16 cellular contexts compared by ENCODE assay signal in the genomic region with DNA sequence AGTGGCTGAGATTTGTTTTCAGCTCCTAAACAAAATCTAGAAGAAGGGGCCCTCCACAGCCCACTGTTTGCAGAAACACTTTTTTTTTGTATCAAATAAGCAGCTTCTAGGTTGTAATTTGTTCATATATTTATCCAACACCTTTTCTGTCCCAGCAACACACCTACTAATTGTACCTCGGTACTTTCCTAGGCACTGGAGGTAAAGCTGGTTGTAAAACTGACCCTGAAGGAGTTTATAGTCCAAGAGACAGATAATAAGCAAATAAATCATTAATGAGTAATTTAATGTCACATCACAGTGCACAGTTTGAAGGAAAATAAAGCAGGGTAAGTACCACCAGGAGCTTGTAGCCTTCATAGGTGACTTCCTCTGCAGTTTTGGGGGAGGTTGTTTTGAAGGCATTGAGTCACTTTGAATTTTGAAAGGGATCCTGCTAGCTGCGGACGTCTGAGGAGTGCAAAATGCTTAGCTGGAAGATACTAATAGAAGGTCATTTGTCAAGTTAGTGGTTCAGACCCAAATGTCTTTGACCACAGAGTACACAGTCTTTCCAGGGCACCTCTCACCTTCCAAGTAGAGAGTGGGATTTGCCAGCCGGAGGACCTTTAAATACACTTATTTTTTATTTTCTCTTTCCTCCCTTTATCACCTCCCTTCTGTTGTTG. TPM values are rescaled to one million over a fixed set of nuclear protein-coding genes. Genes with fewer than 3 reads are reported as not detected.
DNase-seq lines count a peak whose midpoint lies in the region; ATAC-seq and TF ChIP-seq lines count a peak whose summit lies in the region.
"Had no signal": no experiment of that assay in that cellular context is flagged by ENCODE, and none has a peak within 500 bp of the region (broad histone marks: within the 10 kb centered on the region; RNA-seq: fewer than 3 reads in every experiment).

No MANE protein-coding gene starts in this region.

- H2BK120ac ChIP-seq in mesenchymal stem cell (ENCODE audit: low read depth, low read length): no peak overlapping the region

- no peak overlapping the region for H2BK15ac ChIP-seq in mesenchymal stem cell (ENCODE audit: low read depth, poor library complexity, severe bottlenecking)

- peak overlapping the region; percentile 50 for H3K27ac Mint-ChIP-seq in stimulated activated memory B cell treated with anti-CD40 and anti-IgM and Interleukin-4, amounts not matched to agents 10 μg/mL and 1 μg/mL and 100 μg/mL, for 72 hours
- H3K27ac Mint-ChIP-seq: B cell, neural progenitor cell had no signal

- H3K27me3 ChIP-seq in ascending aorta (no peaks in the 10 kb centered on the region), mesenchymal stem cell (ENCODE audit: control insufficient read depth in 1 of 2, insufficient read depth in 1 of 2, low read length in 2 of 2) (no peaks in the 10 kb centered on the region)

- H3K9me3 Mint-ChIP-seq in stimulated activated memory B cell treated with anti-CD40 and anti-IgM and Interleukin-4, amounts not matched to agents 10 μg/mL and 1 μg/mL and 100 μg/mL, for 72 hours: no peaks in the 10 kb centered on the region
- H3K9me3 Mint-ChIP-seq: IgD-negative memory B cell, neural progenitor cell had no signal

- H3K4ac ChIP-seq in mesenchymal stem cell (ENCODE audit: low read depth in 1 of 2, low read length in 2 of 2): peak overlapping the region in 1 of 2 experiments; percentile 62

- peaks cover 4 to 22% of the 10 kb centered on the region in 2 donors for H3K4me1 ChIP-seq in ascending aorta
- peaks cover 8% of the 10 kb centered on the region for H3K4me1 ChIP-seq in mesenchymal stem cell (ENCODE audit: control insufficient read depth, insufficient read depth, low read depth, low read length)

- peak overlapping the region; percentile 55 for H3K4me2 ChIP-seq in mesenchymal stem cell (ENCODE audit: low read length, poor library complexity, severe bottlenecking)
- H3K4me2 ChIP-seq: neural progenitor cell had no signal

- H3K36me3 Mint-ChIP-seq in stimulated activated memory B cell treated with anti-CD40 and anti-IgM and Interleukin-4, amounts not matched to agents 10 μg/mL and 1 μg/mL and 100 μg/mL, for 72 hours: no peaks in the 10 kb centered on the region
- H3K36me3 Mint-ChIP-seq: IgD-negative memory B cell, neural progenitor cell had no signal

- peak overlapping the region in 1 of 2 experiments; percentile 77 for H3K18ac ChIP-seq in mesenchymal stem cell (ENCODE audit: low read depth in 1 of 2, low read length in 2 of 2)

- DNase-seq in HT-29 (ENCODE audit: low spot score): peak; percentile 38
- DNase-seq in ascending aorta (ENCODE audit: low spot score in 2 of 2): no peak
- no peak for DNase-seq in mesenchymal stem cell
- DNase-seq in left colon: no peak
- DNase-seq in epidermal melanocyte (ENCODE audit: insufficient read length, low spot score): no peak
- no peak for DNase-seq in KG1 (lab: John Stamatoyannopoulos, UW)
- no peak for DNase-seq in NCI-H2107 (lab: John Stamatoyannopoulos, UW)
- DNase-seq: activated CD4-positive, alpha-beta T cell treated with anti-CD3 and anti-CD28 coated beads, Interleukin-2, amount 50 U/mL, for 1 hour; activated T-cell treated with anti-CD3 and anti-CD28 coated beads, Interleukin-2, amount 50 U/mL, for 48 hours; anterior cingulate cortex; DMS153; NCI-H1436 treated with DMSO at 0.1 percent for 48 hours had no signal

- TF ChIP-seq CTCF in ascending aorta (IDR thresholded peaks at IDR 0.05): no peak

- H3K27ac ChIP-seq in ascending aorta (peak overlapping the region; percentile 97 to 98), mesenchymal stem cell (ENCODE audit: low read length, poor library complexity, severe bottlenecking) (peak overlapping the region; percentile 28)
- H3K27ac ChIP-seq: neural progenitor cell had no signal

- peak overlapping the region; percentile 85 to 90 for H3K4me3 ChIP-seq in ascending aorta
- peak overlapping the region in 1 of 2 experiments; percentile 91 for H3K4me3 ChIP-seq in mesenchymal stem cell (ENCODE audit: insufficient read depth in 1 of 2, low read depth in 1 of 2, low read length in 2 of 2)
- H3K4me3 ChIP-seq: neural progenitor cell had no signal

- peak overlapping the region; percentile 24 to 33 for H2BK12ac ChIP-seq in mesenchymal stem cell (ENCODE audit: low read length in 2 of 2)

- H3K27me3 Mint-ChIP-seq in stimulated activated memory B cell treated with anti-CD40 and anti-IgM and Interleukin-4, amounts not matched to agents 10 μg/mL and 1 μg/mL and 100 μg/mL, for 72 hours: no peaks in the 10 kb centered on the region
- H3K27me3 Mint-ChIP-seq: B cell, IgD-negative memory B cell had no signal

- no peak overlapping the region for H3K23ac ChIP-seq in mesenchymal stem cell (ENCODE audit: low read length in 2 of 2)

- H3K9me3 ChIP-seq in ascending aorta (no peaks in the 10 kb centered on the region), mesenchymal stem cell (ENCODE audit: control insufficient read depth, low read length) (no peaks in the 10 kb centered on the region)

- H4K8ac ChIP-seq in mesenchymal stem cell (ENCODE audit: low read length): peak overlapping the region; percentile 13

- peak overlapping the region; percentile 99 for H3K9ac ChIP-seq in mesenchymal stem cell (ENCODE audit: low read length)
- H3K9ac ChIP-seq: neural progenitor cell had no signal

- H2BK5ac ChIP-seq in mesenchymal stem cell (ENCODE audit: low read depth, low read length, poor library complexity, severe bottlenecking): no peak overlapping the region

- peaks cover 44 to 71% of the 10 kb centered on the region in 2 donors for H3K36me3 ChIP-seq in ascending aorta
- peaks cover 5 to 35% of the 10 kb centered on the region in 2 experiments for H3K36me3 ChIP-seq in mesenchymal stem cell (ENCODE audit: control insufficient read depth in 1 of 2, insufficient read depth in 2 of 2, low read depth in 1 of 2, low read length in 2 of 2)
- H3K36me3 ChIP-seq: neural progenitor cell had no signal

- H2AK5ac ChIP-seq in mesenchymal stem cell (ENCODE audit: low read length, severe bottlenecking): peak overlapping the region; percentile 72

- intact Hi-C loops in ascending aorta (cut with DNase I): loop anchor here (10.0 kb wide), 1 partner anchor 383 kb away; no protein-coding TSS in a partner anchor
- intact Hi-C loops in left colon (cut with DNase I, micrococcal nuclease): no loop called here

- no peak overlapping the region for H4K91ac ChIP-seq in mesenchymal stem cell (ENCODE audit: low read length)

- no peak overlapping the region for H3K4me3 Mint-ChIP-seq in stimulated activated memory B cell treated with anti-CD40 and anti-IgM and Interleukin-4, amounts not matched to agents 10 μg/mL and 1 μg/mL and 100 μg/mL, for 72 hours
- H3K4me3 Mint-ChIP-seq: B cell, IgD-negative memory B cell, neural progenitor cell had no signal

- H2AFZ ChIP-seq in mesenchymal stem cell (ENCODE audit: low read depth, low read length): no peak overlapping the region
- H2AFZ ChIP-seq: neural progenitor cell had no signal

- WGBS in mesenchymal stem cell: 68% methylated on average over 2 of the region's 4 CpGs

- no peaks in the 10 kb centered on the region for H3K79me1 ChIP-seq in mesenchymal stem cell (replicated peaks; ENCODE audit: low read length, poor library complexity, severe bottlenecking)

- peaks cover 25% of the 10 kb centered on the region for H3K4me1 Mint-ChIP-seq in stimulated activated memory B cell treated with anti-CD40 and anti-IgM and Interleukin-4, amounts not matched to agents 10 μg/mL and 1 μg/mL and 100 μg/mL, for 72 hours

- no peak overlapping the region for H3K14ac ChIP-seq in mesenchymal stem cell (ENCODE audit: low read length in 2 of 2)

- ATAC-seq in stimulated activated memory B cell treated with anti-CD40 and anti-IgM and Interleukin-4, amounts not matched to agents 10 μg/mL and 1 μg/mL and 100 μg/mL, for 72 hours: no peak
- ATAC-seq in left colon: no peak

RNA-seq across cellular contexts. Expression of a gene that starts 53.7 kb away (rescaled TPM):
- total RNA-seq in HT-29 (2014; rRNA removed; shearing (Covaris generic)): 18.3 and 25.3 TPM in 2 replicates
- total RNA-seq in ascending aorta: 9.2 TPM
- polyA plus RNA-seq in mesenchymal stem cell (2013, experiment 1 of 2): 11.1 TPM
- polyA plus RNA-seq in mesenchymal stem cell (2013, experiment 2 of 2): 12.6 TPM
- total RNA-seq in left colon: 1 to 10 TPM; 8.2 to 9.5 TPM
